ENCODE assay signal across 10 cellular contexts in the genomic region with DNA sequence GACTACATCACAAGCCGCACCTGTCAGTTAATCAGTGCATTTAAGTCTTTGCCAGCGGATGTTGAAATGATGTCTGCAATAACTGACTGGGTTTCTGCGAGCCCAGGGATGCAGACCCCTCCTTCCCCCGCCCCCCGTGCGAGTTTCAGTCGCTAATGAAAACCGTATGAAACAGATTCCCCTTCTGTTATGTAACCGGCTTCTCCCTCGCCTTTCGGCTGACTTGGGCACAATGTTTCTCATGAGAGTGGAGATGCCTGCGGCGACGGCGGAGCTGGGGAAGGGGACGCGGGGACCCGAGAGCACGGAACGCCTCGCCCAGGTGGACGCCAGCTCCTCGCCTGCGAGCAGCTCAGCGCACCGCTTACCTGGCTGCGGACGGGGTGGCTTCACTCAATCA. TPM values are rescaled to one million over a fixed set of nuclear protein-coding genes. Genes with fewer than 3 reads are reported as not detected.
DNase-seq lines count a peak whose midpoint lies in the region; ATAC-seq and TF ChIP-seq lines count a peak whose summit lies in the region.
"Had no signal": no experiment of that assay in that cellular context is flagged by ENCODE, and none has a peak within 500 bp of the region (broad histone marks: within the 10 kb centered on the region; RNA-seq: fewer than 3 reads in every experiment).

No MANE protein-coding gene starts in this region.

- H3K27me3 ChIP-seq in BLaER1 treated with 17β-estradiol and CSF1 and Interleukin-3, amounts not matched to agents 10 nM and 100 nM: peaks cover 44 to 56% (median 51%) of the 10 kb centered on the region in 11 experiments

- H3K27ac Mint-ChIP-seq in chondrocyte (ENCODE audit: unreplicated experiment) (no peak overlapping the region), neural crest cell (ENCODE audit: unreplicated experiment) (no peak overlapping the region)

- H3K4me2 ChIP-seq in BLaER1 treated with 17β-estradiol and CSF1 and Interleukin-3, amounts not matched to agents 10 nM and 100 nM: peak overlapping the region in 10 of 11 experiments; percentile 18 to 70 (median 38); a peak in 12 of 22 replicates

- H3K4me3 Mint-ChIP-seq in chondrocyte (ENCODE audit: unreplicated experiment) (peak overlapping the region; percentile 74), neural crest cell (peak overlapping the region; percentile 88)

- no peak overlapping the region for H3K27ac ChIP-seq in BLaER1 treated with 17β-estradiol and CSF1 and Interleukin-3, amounts not matched to agents 10 nM and 100 nM

- no peaks in the 10 kb centered on the region for H3K9me3 Mint-ChIP-seq in chondrocyte (ENCODE audit: low read depth)
- H3K9me3 Mint-ChIP-seq in neural crest cell: no peaks in the 10 kb centered on the region

- no peaks in the 10 kb centered on the region for H4K20me1 ChIP-seq in BLaER1 treated with 17β-estradiol and CSF1 and Interleukin-3, amounts not matched to agents 10 nM and 100 nM

- H3K4me3 ChIP-seq in BLaER1 treated with 17β-estradiol and CSF1 and Interleukin-3, amounts not matched to agents 10 nM and 100 nM: peak overlapping the region in 3 of 10 experiments; percentile 19 to 41 (median 33); a peak in 2 of 20 replicates

- H3K36me3 ChIP-seq in BLaER1 treated with 17β-estradiol and CSF1 and Interleukin-3, amounts not matched to agents 10 nM and 100 nM: no peaks in the 10 kb centered on the region

- peaks cover 0 to 29% (median 13%) of the 10 kb centered on the region in 11 experiments; a peak in 10 of 22 replicates for H3K9me3 ChIP-seq in BLaER1 treated with 17β-estradiol and CSF1 and Interleukin-3, amounts not matched to agents 10 nM and 100 nM (replicated peaks in 1 of 11)

- TF ChIP-seq CTCF in chondrocyte (IDR thresholded peaks at IDR 0.05) (no peak), neural crest cell (conservative IDR thresholded peaks at IDR 0.05) (no peak)

- DNase-seq in NCI-H1694 treated with DMSO at 0.1 percent for 48 hours (lab: John Stamatoyannopoulos, UW): peak; percentile 80
- no peak for DNase-seq in chondrocyte (ENCODE audit: low spot score)
- no peak for DNase-seq in neural crest cell (ENCODE audit: low read depth, low spot score)
- DNase-seq in stimulated activated CD4-positive, alpha-beta T cell treated with anti-CD3 and anti-CD28 coated beads, Interleukin-4, amount 100 ng/mL, for 4 hours: no peak
- DNase-seq in HT-29 (ENCODE audit: low spot score): no peak
- DNase-seq: activated CD4-positive, alpha-beta T cell treated with anti-CD3 and anti-CD28 coated beads, Interleukin-2, amount 50 U/mL, for 1 hour had no signal

- H3K4me1 Mint-ChIP-seq in chondrocyte (ENCODE audit: low read depth): peaks cover 40% of the 10 kb centered on the region
- peaks cover 31% of the 10 kb centered on the region for H3K4me1 Mint-ChIP-seq in neural crest cell

- H3K27me3 Mint-ChIP-seq in chondrocyte (ENCODE audit: low read depth) (no peaks in the 10 kb centered on the region), neural crest cell (ENCODE audit: low read depth) (peaks cover 86% of the 10 kb centered on the region)

- H3K9ac ChIP-seq in BLaER1 treated with 17β-estradiol and CSF1 and Interleukin-3, amounts not matched to agents 10 nM and 100 nM: no peak overlapping the region

- no peaks in the 10 kb centered on the region for H3K36me3 Mint-ChIP-seq in chondrocyte (ENCODE audit: low read depth)
- H3K36me3 Mint-ChIP-seq in neural crest cell (ENCODE audit: low read depth): no peaks in the 10 kb centered on the region

- H3K4me1 ChIP-seq in BLaER1 treated with 17β-estradiol and CSF1 and Interleukin-3, amounts not matched to agents 10 nM and 100 nM: 0 out of 20 replicates have a peak, but pooled peaks cover 0 to 11% (median 0%) of the 10 kb centered on the region in 10 experiments

- no peak for ATAC-seq in HG03520 (IDR thresholded peaks at IDR 0.05; ENCODE audit: unreplicated experiment)
- ATAC-seq in GM19023 (IDR thresholded peaks at IDR 0.05; ENCODE audit: unreplicated experiment): no peak

RNA-seq across cellular contexts. Expression of a gene that starts 0.7 kb away (rescaled TPM):
- total RNA-seq in chondrocyte: 4.2 to 15.3 TPM (median 4.4 TPM) in 3 replicates
- total RNA-seq in neural crest cell: 0.68 and 0.75 TPM in 2 replicates
- total RNA-seq in HT-29 (2014; rRNA removed; shearing (Covaris generic)): not detected in 2 replicates
- total RNA-seq: Daoy had no signal
